24 cellular contexts compared by ENCODE assay signal in genomic region chr5:147442134-147442726, GRCh38.
DNase-seq lines count a peak whose midpoint lies in the region; ATAC-seq and TF ChIP-seq lines count a peak whose summit lies in the region.
"Had no signal": no experiment of that assay in that cellular context is flagged by ENCODE, and none has a peak within 500 bp of the region (broad histone marks: within the 10 kb centered on the region; RNA-seq: fewer than 3 reads in every experiment).

No MANE protein-coding gene starts in this region.

- no peaks in the 10 kb centered on the region for H3K9me3 Mint-ChIP-seq in WTC11
- peaks cover 5% of the 10 kb centered on the region for H3K9me3 Mint-ChIP-seq in neural crest cell
- H3K9me3 Mint-ChIP-seq: activated CD4-positive, alpha-beta T cell treated with anti-CD3 and anti-CD28 coated beads, Interleukin-2, amount 10 ng/mL, durations not matched to agents 24 days and 14 days; activated T-cell treated with anti-CD3 and anti-CD28 coated beads, Interleukin-2, amount 50 U/mL, for 72 hours; effector memory CD8-positive, alpha-beta T cell; natural killer cell treated with Interleukin-12 subunit alpha and Interleukin-12 subunit beta and Interleukin-15 and Interleukin-18, amount 100 ng/mL, for 72 hours; T-helper 2 cell treated with Interferon-gamma antibody and Interleukin-4, amounts not matched to agents 5 μg/mL and 100 μg/mL, for 36 hours had no signal

- no peaks in the 10 kb centered on the region for H3K9me3 ChIP-seq in esophagus muscularis mucosa
- no peaks in the 10 kb centered on the region for H3K9me3 ChIP-seq in tibial artery
- no peaks in the 10 kb centered on the region for H3K9me3 ChIP-seq in PC-3 (ENCODE audit: low read length)
- H3K9me3 ChIP-seq: adrenal gland, left lung had no signal

- H3F3A ChIP-seq in PC-3 (ENCODE audit: low read length, unreplicated experiment): no peaks in the 10 kb centered on the region

- no peaks in the 10 kb centered on the region for H3K36me3 ChIP-seq in esophagus muscularis mucosa
- no peaks in the 10 kb centered on the region for H3K36me3 ChIP-seq in tibial artery
- H3K36me3 ChIP-seq in PC-3 (ENCODE audit: low read depth, low read length): no peaks in the 10 kb centered on the region
- H3K36me3 ChIP-seq: adrenal gland, brain microvascular endothelial cell, left lung had no signal

- no peak overlapping the region for H3K4me3 ChIP-seq in esophagus muscularis mucosa
- no peak overlapping the region for H3K4me3 ChIP-seq in tibial artery
- no peak overlapping the region for H3K4me3 ChIP-seq in PC-3 (ENCODE audit: low read length)
- H3K4me3 ChIP-seq: adrenal gland, left lung had no signal

- H3K27ac ChIP-seq in esophagus muscularis mucosa (replicated peaks in 1 of 4) (peak overlapping the region; percentile 95 to 99 (median 98)), tibial artery (peak overlapping the region; percentile 46 to 51), PC-3 (ENCODE audit: low read length) (no peak overlapping the region)
- H3K27ac ChIP-seq: adrenal gland, brain microvascular endothelial cell, left lung, VCaP had no signal

- H3K79me2 ChIP-seq in PC-3 (ENCODE audit: low read length): no peaks in the 10 kb centered on the region

- no peak overlapping the region for H2AFZ ChIP-seq in PC-3 (ENCODE audit: low read length)

- peaks cover 54% of the 10 kb centered on the region for H3K36me3 Mint-ChIP-seq in WTC11
- H3K36me3 Mint-ChIP-seq in neural crest cell (ENCODE audit: low read depth): peaks cover 11% of the 10 kb centered on the region
- H3K36me3 Mint-ChIP-seq: natural killer cell treated with Interleukin-12 subunit alpha and Interleukin-12 subunit beta and Interleukin-15 and Interleukin-18, amount 100 ng/mL, for 72 hours had no signal

- no TSS peak for BruUV-seq in PC-3 (replicated peaks; lab: Mats Ljungman, UMichigan)

- ATAC-seq in WTC11: no peak
- ATAC-seq in PC-3: no peak
- ATAC-seq: activated T-cell treated with anti-CD3 and anti-CD28 coated beads, Interleukin-2, amount 50 U/mL, for 72 hours; effector memory CD8-positive, alpha-beta T cell; HepG2; left lung; natural killer cell treated with Interleukin-12 subunit alpha and Interleukin-12 subunit beta and Interleukin-15 and Interleukin-18, amount 100 ng/mL, for 72 hours; SK-N-SH treated with all-trans-retinoic acid at 6 μM for 48 hours had no signal

- H3K27me3 ChIP-seq in esophagus muscularis mucosa: no peaks in the 10 kb centered on the region
- H3K27me3 ChIP-seq in tibial artery: no peaks in the 10 kb centered on the region
- no peaks in the 10 kb centered on the region for H3K27me3 ChIP-seq in PC-3 (ENCODE audit: low read length)
- H3K27me3 ChIP-seq: adrenal gland, brain microvascular endothelial cell, left lung had no signal

- POLR2A ChIA-PET in WTC11 (lab: Charles Lee) (interaction anchor here (0.8 to 1.1 kb wide), 2 partner anchors 8 to 18 kb away, joined by 3 to 4 read pairs; no protein-coding TSS in a partner anchor), PC-3 (lab: Charles Lee; ENCODE audit: unreplicated experiment) (no interaction called here)

- H3K9me2 ChIP-seq in PC-3 (replicated peaks; ENCODE audit: low read length): no peaks in the 10 kb centered on the region

- 58% methylated on average over 7 of the region's 7 CpGs for WGBS in esophagus muscularis mucosa

- H3K4me3 Mint-ChIP-seq in WTC11 (no peak overlapping the region), neural crest cell (no peak overlapping the region)
- H3K4me3 Mint-ChIP-seq: activated CD4-positive, alpha-beta T cell treated with anti-CD3 and anti-CD28 coated beads, Interleukin-2, amount 10 ng/mL, durations not matched to agents 24 days and 14 days; activated T-cell treated with anti-CD3 and anti-CD28 coated beads, Interleukin-2, amount 50 U/mL, for 72 hours; effector memory CD8-positive, alpha-beta T cell; natural killer cell treated with Interleukin-12 subunit alpha and Interleukin-12 subunit beta and Interleukin-15 and Interleukin-18, amount 100 ng/mL, for 72 hours; T-helper 2 cell treated with Interferon-gamma antibody and Interleukin-4, amounts not matched to agents 5 μg/mL and 100 μg/mL, for 36 hours had no signal

- CTCF ChIA-PET in WTC11 (lab: Charles Lee): interaction anchor here (0.9 to 1.1 kb wide), 2 partner anchors 12 to 136 kb away, joined by 3 read pairs; no protein-coding TSS in a partner anchor
- CTCF ChIA-PET in PC-3 (lab: Charles Lee): no interaction called here

- peaks cover 16 to 96% (median 93%) of the 10 kb centered on the region in 4 donors for H3K4me1 ChIP-seq in esophagus muscularis mucosa
- H3K4me1 ChIP-seq in tibial artery: peaks cover 0 to 83% (median 45%) of the 10 kb centered on the region in 4 donors
- H3K4me1 ChIP-seq in PC-3 (ENCODE audit: insufficient read depth, low read length): no peaks in the 10 kb centered on the region
- H3K4me1 ChIP-seq: adrenal gland had no signal

- no peak overlapping the region for H3K4me2 ChIP-seq in PC-3 (ENCODE audit: low read length)

- H3K4me1 Mint-ChIP-seq in WTC11: peaks cover 87% of the 10 kb centered on the region
- H3K4me1 Mint-ChIP-seq in neural crest cell: peaks cover 66% of the 10 kb centered on the region
- H3K4me1 Mint-ChIP-seq: activated CD4-positive, alpha-beta T cell treated with anti-CD3 and anti-CD28 coated beads, Interleukin-2, amount 10 ng/mL, durations not matched to agents 24 days and 14 days had no signal

- no peak for TF ChIP-seq POLR2A in esophagus muscularis mucosa (IDR thresholded peaks at IDR 0.05; ENCODE audit: low read depth)

- H4K20me1 ChIP-seq in PC-3 (ENCODE audit: low read length): no peaks in the 10 kb centered on the region

- intact Hi-C loops in esophagus muscularis mucosa (cut with DNase I) (no loop called here), tibial artery (cut with DNase I; ENCODE audit: low total_unique reads) (no loop called here), PC-3 (cut with micrococcal nuclease) (no loop called here)

- no peak for TF ChIP-seq CTCF in WTC11 (IDR thresholded peaks at IDR 0.05)
- TF ChIP-seq CTCF in esophagus muscularis mucosa (IDR thresholded peaks at IDR 0.05): no peak
- no peak for TF ChIP-seq CTCF in neural crest cell (conservative IDR thresholded peaks at IDR 0.05)
- no peak for TF ChIP-seq CTCF in tibial artery (IDR thresholded peaks at IDR 0.05)
- TF ChIP-seq CTCF in PC-3 (conservative IDR thresholded peaks at IDR 0.05; ENCODE audit: low read depth, low read length): no peak

- H3K27ac Mint-ChIP-seq in WTC11: peak overlapping the region; percentile 60
- peak overlapping the region; percentile 82 for H3K27ac Mint-ChIP-seq in neural crest cell (ENCODE audit: unreplicated experiment)
- H3K27ac Mint-ChIP-seq: activated CD4-positive, alpha-beta T cell treated with anti-CD3 and anti-CD28 coated beads, Interleukin-2, amount 10 ng/mL, durations not matched to agents 24 days and 14 days; activated T-cell treated with anti-CD3 and anti-CD28 coated beads, Interleukin-2, amount 50 U/mL, for 72 hours; effector memory CD8-positive, alpha-beta T cell; natural killer cell treated with Interleukin-12 subunit alpha and Interleukin-12 subunit beta and Interleukin-15 and Interleukin-18, amount 100 ng/mL, for 72 hours; T-helper 2 cell treated with Interferon-gamma antibody and Interleukin-4, amounts not matched to agents 5 μg/mL and 100 μg/mL, for 36 hours had no signal

- no peak for DNase-seq in WTC11 (ENCODE audit: low spot score)
- no peak for DNase-seq in esophagus muscularis mucosa (ENCODE audit: extremely low spot score)
- no peak for DNase-seq in neural crest cell (ENCODE audit: low read depth, low spot score)
- no peak for DNase-seq in tibial artery
- no peak for DNase-seq in activated CD4-positive, alpha-beta T cell treated with anti-CD3 and anti-CD28 coated beads, Interleukin-2, amount 50 U/mL, for 48 hours
- no peak for DNase-seq in PC-3
- no peak for DNase-seq in dedifferentiated amniotic fluid mesenchymal stem cell (ENCODE audit: extremely low spot score)
- DNase-seq: activated CD4-positive, alpha-beta T cell treated with anti-CD3 and anti-CD28 coated beads, Interleukin-2, amount 10 ng/mL, durations not matched to agents 24 days and 14 days; activated naive CD4-positive, alpha-beta T cell treated with Interleukin-2 at 50 U/mL for 16 hours; activated T-cell treated with anti-CD3 and anti-CD28 coated beads, Interleukin-2, amount 50 U/mL, for 72 hours; adrenal gland; brain microvascular endothelial cell; effector memory CD8-positive, alpha-beta T cell; HCEC 1CT; head of caudate nucleus; left lung; NCI-H1105; NCI-H2029; NCI-H226 had no signal

- no peak overlapping the region for H3K9ac ChIP-seq in PC-3 (ENCODE audit: low read length)

- H3K27me3 Mint-ChIP-seq in WTC11 (ENCODE audit: low read depth) (no peaks in the 10 kb centered on the region), neural crest cell (ENCODE audit: low read depth) (no peaks in the 10 kb centered on the region)

- TF ChIP-seq EP300 in esophagus muscularis mucosa (IDR thresholded peaks at IDR 0.05): no peak

TF ChIP-seq in WTC11, 78 proteins besides CTCF, POLR2A, EP300 and RAD21:
- TF ChIP-seq PRRX2 (CRISPR knock-in tag; IDR thresholded peaks at IDR 0.05): no peak
- no peak for TF ChIP-seq MLX (CRISPR knock-in tag; IDR thresholded peaks at IDR 0.05)
- TF ChIP-seq, protein P1, sequence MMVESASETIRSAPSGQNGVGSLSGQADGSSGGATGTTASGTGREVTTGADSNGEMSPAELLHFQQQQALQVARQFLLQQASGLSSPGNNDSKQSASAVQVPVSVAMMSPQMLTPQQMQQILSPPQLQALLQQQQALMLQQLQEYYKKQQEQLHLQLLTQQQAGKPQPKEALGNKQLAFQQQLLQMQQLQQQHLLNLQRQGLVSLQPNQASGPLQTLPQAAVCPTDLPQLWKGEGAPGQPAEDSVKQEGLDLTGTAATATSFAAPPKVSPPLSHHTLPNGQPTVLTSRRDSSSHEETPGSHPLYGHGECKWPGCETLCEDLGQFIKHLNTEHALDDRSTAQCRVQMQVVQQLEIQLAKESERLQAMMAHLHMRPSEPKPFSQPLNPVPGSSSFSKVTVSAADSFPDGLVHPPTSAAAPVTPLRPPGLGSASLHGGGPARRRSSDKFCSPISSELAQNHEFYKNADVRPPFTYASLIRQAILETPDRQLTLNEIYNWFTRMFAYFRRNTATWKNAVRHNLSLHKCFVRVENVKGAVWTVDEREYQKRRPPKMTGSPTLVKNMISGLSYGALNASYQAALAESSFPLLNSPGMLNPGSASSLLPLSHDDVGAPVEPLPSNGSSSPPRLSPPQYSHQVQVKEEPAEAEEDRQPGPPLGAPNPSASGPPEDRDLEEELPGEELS (CRISPR knock-in tag; IDR thresholded peaks at IDR 0.05): no peak
- no peak for TF ChIP-seq ELF4 (CRISPR knock-in tag; IDR thresholded peaks at IDR 0.05; ENCODE audit: low read depth)
- no peak for TF ChIP-seq SMAD4 (CRISPR knock-in tag; IDR thresholded peaks at IDR 0.05)
